In genomic region chr7:158329014-158329610, GRCh38 we compare ENCODE assay signal across 20 cellular contexts.
A peak's percentile ranks its signal among the peaks of the same experiment; 100 is the strongest.
DNase-seq lines count a peak whose midpoint lies in the region; ATAC-seq and TF ChIP-seq lines count a peak whose summit lies in the region.
"Had no signal": no experiment of that assay in that cellular context is flagged by ENCODE, and none has a peak within 500 bp of the region (broad histone marks: within the 10 kb centered on the region; RNA-seq: fewer than 3 reads in every experiment).

No MANE protein-coding gene starts in this region.

- no peak for TF ChIP-seq EP300 in neural cell (conservative IDR thresholded peaks at IDR 0.05; ENCODE audit: poor library complexity, severe bottlenecking)

- intact Hi-C loops in left colon (cut with DNase I, micrococcal nuclease) (no loop called here), CD14-positive monocyte (cut with micrococcal nuclease) (no loop called here)

- H3K27ac ChIP-seq in H9 (ENCODE audit: insufficient read length, low read depth, low read length), result no peak overlapping the region
- H3K27ac ChIP-seq in neural cell (ENCODE audit: low read length), result peak overlapping the region; percentile 45
- H3K27ac ChIP-seq: HL-60, Peyer's patch had no signal

- H4K8ac ChIP-seq in H9 (replicated peaks; ENCODE audit: insufficient read length, low read depth, low read length), result no peak overlapping the region

- H3K4me1 Mint-ChIP-seq in H9 (peaks cover 12 to 33% of the 10 kb centered on the region in 2 experiments), type B pancreatic cell (ENCODE audit: unreplicated experiment) (peaks cover 10% of the 10 kb centered on the region), CD14-positive monocyte (no peaks in the 10 kb centered on the region)

- H3K9me3 Mint-ChIP-seq in H9, result peaks cover 39 to 43% of the 10 kb centered on the region in 2 experiments
- H3K9me3 Mint-ChIP-seq in type B pancreatic cell, result peaks cover 19% of the 10 kb centered on the region
- peaks cover 44 to 74% (median 59%) of the 10 kb centered on the region in 7 donors for H3K9me3 Mint-ChIP-seq in CD14-positive monocyte

- H3K36me3 Mint-ChIP-seq in H9 (ENCODE audit: insufficient read depth in 1 of 3, low read depth in 3 of 3), result peaks cover 19 to 31% (median 19%) of the 10 kb centered on the region in 3 experiments
- H3K36me3 Mint-ChIP-seq in type B pancreatic cell, result peaks cover 11% of the 10 kb centered on the region
- H3K36me3 Mint-ChIP-seq in CD14-positive monocyte, result no peaks in the 10 kb centered on the region

- no peaks in the 10 kb centered on the region for H3K23me2 ChIP-seq in H9 (ENCODE audit: insufficient read length, low read depth, low read length, poor library complexity, severe bottlenecking)

- H2BK120ac ChIP-seq in H9 (ENCODE audit: low read depth, low read length, poor library complexity, severe bottlenecking), result no peak overlapping the region

- H2BK12ac ChIP-seq in H9 (ENCODE audit: insufficient read length, low read depth, low read length), result no peak overlapping the region

- no peak overlapping the region for H4K91ac ChIP-seq in H9 (ENCODE audit: insufficient read length, low read depth, low read length)

- H3K27me3 Mint-ChIP-seq in H9 (ENCODE audit: low read depth), result peaks cover 7% of the 10 kb centered on the region
- H3K27me3 Mint-ChIP-seq in type B pancreatic cell, result no peaks in the 10 kb centered on the region
- no peaks in the 10 kb centered on the region for H3K27me3 Mint-ChIP-seq in CD14-positive monocyte (ENCODE audit: low read depth in 3 of 3)

- no peaks in the 10 kb centered on the region for H3K79me1 ChIP-seq in H9 (ENCODE audit: insufficient read depth, low read depth, low read length, poor library complexity, severe bottlenecking)

- no peaks in the 10 kb centered on the region for H3K9me3 ChIP-seq in H9 (ENCODE audit: control insufficient read depth, low read depth, low read length)
- no peaks in the 10 kb centered on the region for H3K9me3 ChIP-seq in neural cell (ENCODE audit: low read length)
- H3K9me3 ChIP-seq: HAP-1, Peyer's patch had no signal

- H3K4me3 Mint-ChIP-seq in H9 (no peak overlapping the region), type B pancreatic cell (no peak overlapping the region), CD14-positive monocyte (no peak overlapping the region)
- H3K4me3 Mint-ChIP-seq: CD4-positive, alpha-beta T cell had no signal

- no peak overlapping the region for H2AK5ac ChIP-seq in H9 (ENCODE audit: insufficient read length, low read length)

- no peak overlapping the region for H3K23ac ChIP-seq in H9 (ENCODE audit: insufficient read length, low read depth, low read length)

- no peak for ATAC-seq in left colon

- H3F3A ChIP-seq in neural cell (ENCODE audit: insufficient read depth, low read length, poor library complexity, severe bottlenecking), result no peaks in the 10 kb centered on the region

- no peak for TF ChIP-seq RAD21 in neural cell (conservative IDR thresholded peaks at IDR 0.05)

- DNase-seq in H9 (peak; percentile 34), SK-N-DZ (ENCODE audit: low spot score) (peak; percentile 55), type B pancreatic cell (ENCODE audit: extremely low spot score, unreplicated experiment) (peak; percentile 63), left colon (no peak), G401 (ENCODE audit: low spot score) (no peak), CD14-positive monocyte (ENCODE audit: low spot score) (no peak)
- DNase-seq: ACHN; AML-193; Caco-2; CD4-positive, alpha-beta T cell; GDM1; IMR-90; NCI-H1436 treated with DMSO at 0.1 percent for 48 hours; NCI-H2029 treated with DMSO at 0.1 percent for 48 hours; NCI-H446 treated with DMSO at 0.1 percent for 48 hours; Peyer's patch; SK-N-SH had no signal

- no peak overlapping the region for H2AFZ ChIP-seq in H9 (ENCODE audit: low read length)
- H2AFZ ChIP-seq in neural cell (ENCODE audit: low read depth, low read length), result no peak overlapping the region

- no peak overlapping the region for H3T11ph ChIP-seq in H9 (ENCODE audit: low read length)

- no peak overlapping the region for H3K4me2 ChIP-seq in H9 (ENCODE audit: insufficient read depth, insufficient read length, low read length)
- no peak overlapping the region for H3K4me2 ChIP-seq in neural cell (ENCODE audit: low read length)
- H3K4me2 ChIP-seq: SK-N-SH had no signal

- no peak overlapping the region for H2BK15ac ChIP-seq in H9 (ENCODE audit: low read depth, low read length)

- H3K4me1 ChIP-seq in H9 (ENCODE audit: insufficient read depth, low read length), result peaks cover 3% of the 10 kb centered on the region; the same call in 1 of the 2 replicates
- H3K4me1 ChIP-seq: Caco-2, HAP-1, Peyer's patch had no signal

- H3K14ac ChIP-seq in H9 (ENCODE audit: insufficient read depth, low read length), result no peak overlapping the region

- no peak overlapping the region for H3K4ac ChIP-seq in H9 (ENCODE audit: low read depth, low read length)

- no peak overlapping the region for H3K4me3 ChIP-seq in neural cell (ENCODE audit: low read length)
- H3K4me3 ChIP-seq: HAP-1, Peyer's patch had no signal

- H3K27ac Mint-ChIP-seq in H9 (no peak overlapping the region), type B pancreatic cell (no peak overlapping the region), CD14-positive monocyte (no peak overlapping the region)
- H3K27ac Mint-ChIP-seq: CD4-positive, alpha-beta T cell had no signal

- no peaks in the 10 kb centered on the region for H3K36me3 ChIP-seq in neural cell (ENCODE audit: insufficient read depth, low read length)
- H3K36me3 ChIP-seq: HAP-1, Peyer's patch had no signal

- H3K56ac ChIP-seq in H9 (ENCODE audit: insufficient read length, low read depth, low read length), result no peak overlapping the region

- no peak overlapping the region for H2BK20ac ChIP-seq in H9 (ENCODE audit: low read depth, low read length, poor library complexity, severe bottlenecking)

- H4K5ac ChIP-seq in H9 (ENCODE audit: insufficient read length, low read depth, low read length), result no peak overlapping the region

- H3K9me2 ChIP-seq in neural cell (ENCODE audit: insufficient read depth, low read length), result no peaks in the 10 kb centered on the region
- H3K9me2 ChIP-seq: SK-N-SH had no signal

- WGBS in H9 (ENCODE audit: extremely low coverage, insufficient read length, low lambda C conversion rate), result no CpG with 5 or more reads among the region's 28 CpGs

- TF ChIP-seq CTCF in H9 (conservative IDR thresholded peaks at IDR 0.05) (no peak), neural cell (IDR thresholded peaks at IDR 0.05; ENCODE audit: poor library complexity, severe bottlenecking) (no peak), type B pancreatic cell (conservative IDR thresholded peaks at IDR 0.05) (no peak), CD14-positive monocyte (IDR thresholded peaks at IDR 0.05) (no peak)

- H2BK5ac ChIP-seq in H9 (ENCODE audit: insufficient read length, low read length), result no peak overlapping the region

- no peak overlapping the region for H3K18ac ChIP-seq in H9 (ENCODE audit: insufficient read length, low read depth, low read length)

- H3K27me3 ChIP-seq in H9 (ENCODE audit: insufficient read depth, low read length) (no peaks in the 10 kb centered on the region), neural cell (ENCODE audit: insufficient read depth, low read depth, low read length) (no peaks in the 10 kb centered on the region)
- H3K27me3 ChIP-seq: Peyer's patch had no signal

- in situ Hi-C loops in G401 (cut with HindIII; ENCODE audit: low sequenced_read_pairs), result no loop called here

- H4K20me1 ChIP-seq in H9 (ENCODE audit: control insufficient read depth, insufficient read depth, insufficient read length), result no peaks in the 10 kb centered on the region
- no peaks in the 10 kb centered on the region for H4K20me1 ChIP-seq in neural cell (ENCODE audit: insufficient read depth)

- H3K79me2 ChIP-seq in H9 (ENCODE audit: insufficient read depth, low read length) (no peaks in the 10 kb centered on the region), neural cell (replicated peaks; ENCODE audit: insufficient read depth, low read length) (no peaks in the 10 kb centered on the region)

- H3K9ac ChIP-seq in H9 (ENCODE audit: extremely low read depth, insufficient read length, low read length) (no peak overlapping the region), neural cell (ENCODE audit: low read length) (peak overlapping the region; percentile 47)
- H3K9ac ChIP-seq: SK-N-SH had no signal

TF ChIP-seq in neural cell, 6 proteins besides CTCF, POLR2A, EP300 and RAD21:
- TF ChIP-seq TAF1 (IDR thresholded peaks at IDR 0.05; ENCODE audit: low read depth), result no peak
- no peak for TF ChIP-seq REST (IDR thresholded peaks at IDR 0.05; ENCODE audit: borderline replicate concordance)
- no peak for TF ChIP-seq POLR2AphosphoS5 (IDR thresholded peaks at IDR 0.05)
- no peak for TF ChIP-seq MXI1 (conservative IDR thresholded peaks at IDR 0.05; ENCODE audit: poor library complexity, severe bottlenecking)
- TF ChIP-seq EZH2 (IDR thresholded peaks at IDR 0.05; ENCODE audit: borderline replicate concordance, insufficient read depth, low read length, poor library complexity, severe bottlenecking), result no peak
- TF ChIP-seq SMC3 (conservative IDR thresholded peaks at IDR 0.05; ENCODE audit: poor library complexity), result no peak

Comparison
In these comparisons a context has a peak if more than half of its experiments do, and no peak if none do; other contexts are left out.
1. DNase-seq: peak in H9 (single experiment), SK-N-DZ (single experiment) and type B pancreatic cell (single experiment); none in left colon (0 of 2), G401 (single experiment) and CD14-positive monocyte (single experiment).